Comparison of ENCODE assay signal across 8 cellular contexts in genomic region chr7:7640221-7641128, GRCh38. TPM values are rescaled to one million over a fixed set of nuclear protein-coding genes. Genes with fewer than 3 reads are reported as not detected.
A peak's percentile ranks its signal among the peaks of the same experiment; 100 is the strongest.
DNase-seq lines count a peak whose midpoint lies in the region; TF ChIP-seq lines count a peak whose summit lies in the region.

Gene UMAD1, plus strand, starts transcription at chr7:7640752. Its CDS starts 32,620 bp downstream, at chr7:7673372.

- H3K4me1 Mint-ChIP-seq in H9 = peaks cover 20 to 27% of the 10 kb centered on the region in 2 experiments
- peaks cover 20% of the 10 kb centered on the region for H3K4me1 Mint-ChIP-seq in nephron
- peaks cover 66% of the 10 kb centered on the region for H3K4me1 Mint-ChIP-seq in stimulated activated naive CD8-positive, alpha-beta T cell treated with anti-CD3 and anti-CD28 coated beads, Interleukin-15, Interleukin-2, amounts not matched to agents 100 ng/mL and 50 ng/mL, for 24 hours (ENCODE audit: low read depth)

- H3K23me2 ChIP-seq in H9 (ENCODE audit: insufficient read length, low read depth, low read length, poor library complexity, severe bottlenecking) = peaks cover 13% of the 10 kb centered on the region

- no peaks in the 10 kb centered on the region; the same call in 1 of the 2 replicates for H3K79me2 ChIP-seq in H9 (ENCODE audit: insufficient read depth, low read length)

- peak within 1 kb of the TSS; percentile 96 to 99 for H3K4me3 Mint-ChIP-seq in H9
- H3K4me3 Mint-ChIP-seq in nephron = peak within 1 kb of the TSS; percentile 87 to 94 (median 93)
- H3K4me3 Mint-ChIP-seq in stimulated activated naive CD8-positive, alpha-beta T cell treated with anti-CD3 and anti-CD28 coated beads, Interleukin-15, Interleukin-2, amounts not matched to agents 100 ng/mL and 50 ng/mL, for 24 hours = peak within 1 kb of the TSS; percentile 97

- H3T11ph ChIP-seq in H9 (ENCODE audit: low read length) = no peak within 1 kb of the TSS

- H3K4me3 ChIP-seq in MG63 (peak within 1 kb of the TSS; percentile 91), fibroblast of the aortic adventitia (ENCODE audit: low read depth, low read length) (peak within 1 kb of the TSS; percentile 98)

- no peaks in the 10 kb centered on the region; a peak in 1 of 5 replicates for H3K9me3 Mint-ChIP-seq in H9
- H3K9me3 Mint-ChIP-seq in nephron = peaks cover under 1% of the 10 kb centered on the region
- H3K9me3 Mint-ChIP-seq in stimulated activated naive CD8-positive, alpha-beta T cell treated with anti-CD3 and anti-CD28 coated beads, Interleukin-15, Interleukin-2, amounts not matched to agents 100 ng/mL and 50 ng/mL, for 24 hours = peaks cover 3% of the 10 kb centered on the region

- H3K27me3 Mint-ChIP-seq in H9 (ENCODE audit: low read depth) (no peaks in the 10 kb centered on the region), nephron (ENCODE audit: low read depth) (no peaks in the 10 kb centered on the region)
- H3K27me3 Mint-ChIP-seq in stimulated activated naive CD8-positive, alpha-beta T cell treated with anti-CD3 and anti-CD28 coated beads, Interleukin-15, Interleukin-2, amounts not matched to agents 100 ng/mL and 50 ng/mL, for 24 hours = no peaks in the 10 kb centered on the region

- no peaks in the 10 kb centered on the region for H4K20me1 ChIP-seq in H9 (ENCODE audit: control insufficient read depth, insufficient read depth, insufficient read length)

- 0 out of 2 replicates have a peak, but pooled peaks cover 4% of the 10 kb centered on the region for H3K36me3 ChIP-seq in MG63

- no peak within 1 kb of the TSS for H2BK15ac ChIP-seq in H9 (ENCODE audit: low read depth, low read length)

- peak within 1 kb of the TSS; percentile 88 for H3K9ac ChIP-seq in H9 (ENCODE audit: extremely low read depth, insufficient read length, low read length)

- H3K18ac ChIP-seq in H9 (ENCODE audit: insufficient read length, low read depth, low read length) = peak within 1 kb of the TSS; percentile 69

- no peaks in the 10 kb centered on the region for H3K27me3 ChIP-seq in H9 (ENCODE audit: insufficient read depth, low read length)
- H3K27me3 ChIP-seq in MG63 = no peaks in the 10 kb centered on the region

- no peak within 1 kb of the TSS for H2AK5ac ChIP-seq in H9 (ENCODE audit: insufficient read length, low read length)

- no peak within 1 kb of the TSS for H4K8ac ChIP-seq in H9 (replicated peaks; ENCODE audit: insufficient read length, low read depth, low read length)

- H4K5ac ChIP-seq in H9 (ENCODE audit: insufficient read length, low read depth, low read length) = peak within 1 kb of the TSS; percentile 41

- H3K4me2 ChIP-seq in H9 (ENCODE audit: insufficient read depth, insufficient read length, low read length) = peak within 1 kb of the TSS; percentile 81

- peak within 1 kb of the TSS; percentile 99 for H3K27ac Mint-ChIP-seq in H9
- H3K27ac Mint-ChIP-seq in nephron = peak within 1 kb of the TSS; percentile 62 to 86 (median 85)
- peak within 1 kb of the TSS; percentile 99 for H3K27ac Mint-ChIP-seq in stimulated activated naive CD8-positive, alpha-beta T cell treated with anti-CD3 and anti-CD28 coated beads, Interleukin-15, Interleukin-2, amounts not matched to agents 100 ng/mL and 50 ng/mL, for 24 hours

- H3K79me1 ChIP-seq in H9 (ENCODE audit: insufficient read depth, low read depth, low read length, poor library complexity, severe bottlenecking) = peaks cover 3% of the 10 kb centered on the region

- TF ChIP-seq CTCF in H9 (conservative IDR thresholded peaks at IDR 0.05) (no peak), fibroblast of the aortic adventitia (IDR thresholded peaks at IDR 0.05; ENCODE audit: insufficient read depth, low read length) (no peak), nephron (IDR thresholded peaks at IDR 0.05; ENCODE audit: unreplicated experiment in 3 of 3) (no peak)

- H2BK12ac ChIP-seq in H9 (ENCODE audit: insufficient read length, low read depth, low read length) = no peak within 1 kb of the TSS

- H2BK120ac ChIP-seq in H9 (ENCODE audit: low read depth, low read length, poor library complexity, severe bottlenecking) = no peak within 1 kb of the TSS

- H4K91ac ChIP-seq in H9 (ENCODE audit: insufficient read length, low read depth, low read length) = no peak within 1 kb of the TSS

- H3K9me3 ChIP-seq in H9 (ENCODE audit: control insufficient read depth, low read depth, low read length) = no peaks in the 10 kb centered on the region
- H3K9me3 ChIP-seq in MG63 = no peaks in the 10 kb centered on the region

- no peak within 1 kb of the TSS for H3K56ac ChIP-seq in H9 (ENCODE audit: insufficient read length, low read depth, low read length)

- no peak within 1 kb of the TSS for H2AFZ ChIP-seq in H9 (ENCODE audit: low read length)

- peak within 1 kb of the TSS; percentile 22 for H3K27ac ChIP-seq in H9 (ENCODE audit: insufficient read length, low read depth, low read length)

- no peak within 1 kb of the TSS for H3K23ac ChIP-seq in H9 (ENCODE audit: insufficient read length, low read depth, low read length)

- H2BK20ac ChIP-seq in H9 (ENCODE audit: low read depth, low read length, poor library complexity, severe bottlenecking) = no peak within 1 kb of the TSS

- peaks cover 3 to 21% (median 17%) of the 10 kb centered on the region in 3 experiments; a peak in 5 of 7 replicates for H3K36me3 Mint-ChIP-seq in H9 (ENCODE audit: insufficient read depth in 1 of 3, low read depth in 3 of 3)
- H3K36me3 Mint-ChIP-seq in nephron (ENCODE audit: low read depth) = peaks cover 7% of the 10 kb centered on the region
- peaks cover 58% of the 10 kb centered on the region for H3K36me3 Mint-ChIP-seq in stimulated activated naive CD8-positive, alpha-beta T cell treated with anti-CD3 and anti-CD28 coated beads, Interleukin-15, Interleukin-2, amounts not matched to agents 100 ng/mL and 50 ng/mL, for 24 hours (ENCODE audit: low read depth)

- H3K4me1 ChIP-seq in H9 (ENCODE audit: insufficient read depth, low read length) = peaks cover 2% of the 10 kb centered on the region; the same call in 1 of the 2 replicates

- peak within 1 kb of the TSS; percentile 89 for H3K14ac ChIP-seq in H9 (ENCODE audit: insufficient read depth, low read length)

- WGBS in H9 (ENCODE audit: extremely low coverage, insufficient read length, low lambda C conversion rate) = no CpG with 5 or more reads among the region's 68 CpGs

- peak within 1 kb of the TSS; percentile 43 for H2BK5ac ChIP-seq in H9 (ENCODE audit: insufficient read length, low read length)

- H3K4ac ChIP-seq in H9 (ENCODE audit: low read depth, low read length) = no peak within 1 kb of the TSS

- DNase-seq in ELR (ENCODE audit: low read depth) = peak; percentile 100
- peak; percentile 100 for DNase-seq in H9
- peak; percentile 98 for DNase-seq in MG63
- peak; percentile 100 for DNase-seq in SHP77 treated with DMSO at 0.1 percent for 48 hours (lab: John Stamatoyannopoulos, UW)
- peak; percentile 99 for DNase-seq in activated effector memory CD4-positive, alpha-beta T cell treated with anti-CD3 and anti-CD28 coated beads, Interleukin-2, amount 50 U/mL, for 16 hours
- DNase-seq in fibroblast of the aortic adventitia (ENCODE audit: low read depth) = peak; percentile 98

RNA-seq across cellular contexts. Expression of gene UMAD1, which starts in this region (rescaled TPM):
- total RNA-seq in H9 (2021) = 8.5 and 8.9 TPM in 2 replicates
- 9.3 and 15.9 TPM in 2 replicates for total RNA-seq in MG63 (2014; rRNA removed; shearing (Covaris generic); ENCODE audit: low replicate concordance)
- 17.4 and 24.9 TPM in 2 replicates for total RNA-seq in fibroblast of the aortic adventitia (ENCODE audit: low replicate concordance)

Comparison
In these comparisons a context has a peak if more than half of its experiments do, and no peak if none do; other contexts are left out.
1. Peak in every context shown above with its lines: DNase-seq, H3K4me3 ChIP-seq and H3K27ac ChIP-seq.